8 cellular contexts compared by ENCODE assay signal in the genomic region with DNA sequence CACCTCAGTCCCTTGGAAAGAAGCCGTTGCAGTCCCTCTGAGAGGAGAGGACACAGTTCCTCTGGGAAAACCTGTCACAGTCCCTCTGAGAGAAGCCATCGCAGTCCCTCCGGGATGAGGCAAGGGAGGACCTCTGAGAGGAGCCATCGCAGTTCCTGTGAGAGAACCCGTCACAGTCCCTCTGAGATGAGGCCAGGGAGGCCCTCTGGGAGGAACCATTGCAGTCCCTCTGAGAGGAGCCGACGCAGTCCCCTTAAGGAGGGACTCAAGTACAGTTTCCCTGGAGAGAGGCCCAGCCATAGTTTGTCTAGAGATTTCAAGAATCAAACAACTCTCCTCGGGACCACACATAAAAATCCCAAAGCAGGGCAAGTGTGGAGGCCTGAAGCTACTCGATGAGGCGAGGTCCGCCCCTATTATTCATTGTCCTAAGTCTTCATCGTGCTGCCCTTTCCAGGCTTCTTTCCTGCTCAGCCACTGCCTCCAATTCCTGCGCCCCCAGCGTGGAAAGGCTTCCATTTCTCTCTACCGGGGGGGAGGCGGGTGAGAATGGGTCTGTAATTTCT. TPM values are rescaled to one million over a fixed set of nuclear protein-coding genes. Genes with fewer than 3 reads are reported as not detected.
DNase-seq lines count a peak whose midpoint lies in the region; ATAC-seq and TF ChIP-seq lines count a peak whose summit lies in the region.

No MANE protein-coding gene starts in this region.

- POLR2A ChIA-PET in SK-N-SH (lab: Yijun Ruan, JAX), result interaction anchor here (0.9 to 1.2 kb wide), 6 partner anchors 18 to 173 kb away, joined by 3 to 6 read pairs (median 4); a partner anchor contains a TSS

- H3K4me2 ChIP-seq in SK-N-SH, result peak overlapping the region; percentile 94

- WGBS in SK-N-SH (ENCODE audit: low lambda C conversion rate), result 93% methylated on average over 12 of the region's 16 CpGs
- WGBS in sigmoid colon, 2 donors, result 84 to 95% methylated on average over 16 of the region's 16 CpGs

- no peaks in the 10 kb centered on the region for H3K36me3 ChIP-seq in SK-N-SH (replicated peaks in 1 of 2; ENCODE audit: control insufficient read depth in 1 of 2, insufficient read depth in 2 of 2, low read length in 1 of 2)
- H3K36me3 ChIP-seq in sigmoid colon, result no peaks in the 10 kb centered on the region

- H3K9me3 ChIP-seq in SK-N-SH (no peaks in the 10 kb centered on the region), sigmoid colon (peaks cover 0 to 13% (median 6%) of the 10 kb centered on the region in 4 donors)

- no peak for ATAC-seq in HG03108 (IDR thresholded peaks at IDR 0.05; ENCODE audit: unreplicated experiment)

- H3K27ac ChIP-seq in SK-N-SH (ENCODE audit: low read depth in 2 of 2, low read length in 1 of 2), result peak overlapping the region; percentile 54 to 71
- H3K27ac ChIP-seq in sigmoid colon, result peak overlapping the region; percentile 72 to 80 (median 76)

- H3K79me2 ChIP-seq in SK-N-SH (ENCODE audit: insufficient read depth), result peaks cover 42% of the 10 kb centered on the region

- TF ChIP-seq EP300 in SK-N-SH (IDR thresholded peaks at IDR 0.05; ENCODE audit: borderline replicate concordance in 1 of 2, low read depth in 1 of 2, low read length in 1 of 2) (no peak), sigmoid colon (IDR thresholded peaks at IDR 0.05) (no peak)

- H4K20me1 ChIP-seq in SK-N-SH (ENCODE audit: insufficient read depth), result peaks cover 24% of the 10 kb centered on the region

- TF ChIP-seq POLR2A in sigmoid colon (IDR thresholded peaks at IDR 0.05), result no peak

- no peaks in the 10 kb centered on the region for H3K27me3 ChIP-seq in SK-N-SH (ENCODE audit: insufficient read depth)
- H3K27me3 ChIP-seq in sigmoid colon, result no peaks in the 10 kb centered on the region

- intact Hi-C loops in sigmoid colon (cut with DNase I), result loop anchor here (2.0 kb wide), 1 partner anchor 91 kb away; no protein-coding TSS in a partner anchor

- CTCF ChIA-PET in SK-N-SH (lab: Yijun Ruan, JAX), result interaction anchor here (0.8 to 1.3 kb wide), 2 partner anchors 8 to 101 kb away, joined by 4 to 5 read pairs; no protein-coding TSS in a partner anchor

- H3F3A ChIP-seq in SK-N-SH (replicated peaks; ENCODE audit: insufficient read depth), result no peaks in the 10 kb centered on the region

- TF ChIP-seq CTCF in GM12865 (IDR thresholded peaks at IDR 0.05; ENCODE audit: insufficient read depth, low read depth, low read length, missing control alignments), result no peak
- TF ChIP-seq CTCF in SK-N-SH (IDR thresholded peaks at IDR 0.05), result no peak
- no peak for TF ChIP-seq CTCF in fibroblast of mammary gland (conservative IDR thresholded peaks at IDR 0.05; ENCODE audit: control insufficient read depth, insufficient read depth, low read depth, low read length)
- TF ChIP-seq CTCF in sigmoid colon (IDR thresholded peaks at IDR 0.05), result no peak

- no peaks in the 10 kb centered on the region for H3K9me2 ChIP-seq in SK-N-SH

- H3K4me3 ChIP-seq in GM12865 (ENCODE audit: low read depth, low read length), result peak overlapping the region; percentile 84
- peak overlapping the region; percentile 89 for H3K4me3 ChIP-seq in SK-N-SH (ENCODE audit: low read depth in 2 of 2, low read length in 1 of 2)
- H3K4me3 ChIP-seq in fibroblast of mammary gland (ENCODE audit: control insufficient read depth, low read depth, low read length), result peak overlapping the region; percentile 93
- H3K4me3 ChIP-seq in sigmoid colon, result peak overlapping the region; percentile 56 to 69 (median 58)

- TF ChIP-seq RAD21 in SK-N-SH (IDR thresholded peaks at IDR 0.05; ENCODE audit: low read length), result no peak

- DNase-seq in GM12865 (ENCODE audit: low read depth) (peak; percentile 15), SK-N-SH (no peak), fibroblast of mammary gland (ENCODE audit: low read depth) (no peak), sigmoid colon (peak; percentile 64), GOT3 (lab: John Stamatoyannopoulos, UW) (no peak), Kasumi-1 (lab: John Stamatoyannopoulos, UW) (no peak)
- no peak for DNase-seq in effector CD4-positive, alpha-beta T cell

- H3K9ac ChIP-seq in SK-N-SH, result peak overlapping the region; percentile 73; the same call in 1 of the 2 replicates

- peaks cover 0 to 17% of the 10 kb centered on the region in 2 experiments; a peak in 2 of 4 replicates for H3K4me1 ChIP-seq in SK-N-SH (ENCODE audit: control insufficient read depth in 1 of 2, insufficient read depth in 2 of 2, low read depth in 1 of 2, low read length in 1 of 2)
- H3K4me1 ChIP-seq in sigmoid colon, result peaks cover 0 to 25% (median 21%) of the 10 kb centered on the region in 4 donors

- peak overlapping the region; percentile 96 for H2AFZ ChIP-seq in SK-N-SH (ENCODE audit: low read depth)

TF ChIP-seq in SK-N-SH, 30 proteins besides CTCF, POLR2A, EP300 and RAD21:
- TF ChIP-seq TCF12 (IDR thresholded peaks at IDR 0.05) (no peak), TEAD4 (IDR thresholded peaks at IDR 0.05; ENCODE audit: borderline replicate concordance, insufficient read depth) (no peak), FOXM1 (IDR thresholded peaks at IDR 0.05; ENCODE audit: low read depth) (no peak), TAF1 (IDR thresholded peaks at IDR 0.05; ENCODE audit: borderline replicate concordance, low read depth, low read length) (no peak), GATA2 (CRISPR knock-in tag; IDR thresholded peaks at IDR 0.05) (no peak), CHD2 (IDR thresholded peaks at IDR 0.05; ENCODE audit: low read length, partially characterized antibody) (no peak), MXI1 (IDR thresholded peaks at IDR 0.05; ENCODE audit: low read depth, low read length) (no peak), SMC3 (IDR thresholded peaks at IDR 0.05; ENCODE audit: low read depth, low read length) (no peak), EZH2phosphoT487 (IDR thresholded peaks at IDR 0.05; ENCODE audit: borderline replicate concordance, low read depth) (no peak), RCOR1 (IDR thresholded peaks at IDR 0.05; ENCODE audit: low read length) (no peak), MEF2A (IDR thresholded peaks at IDR 0.05; ENCODE audit: borderline replicate concordance, low read depth) (no peak), FOSL2 (IDR thresholded peaks at IDR 0.05; ENCODE audit: borderline replicate concordance, low read depth) (no peak), RFX5 (IDR thresholded peaks at IDR 0.05; ENCODE audit: low read length) (no peak)
- TF ChIP-seq, protein P1, sequence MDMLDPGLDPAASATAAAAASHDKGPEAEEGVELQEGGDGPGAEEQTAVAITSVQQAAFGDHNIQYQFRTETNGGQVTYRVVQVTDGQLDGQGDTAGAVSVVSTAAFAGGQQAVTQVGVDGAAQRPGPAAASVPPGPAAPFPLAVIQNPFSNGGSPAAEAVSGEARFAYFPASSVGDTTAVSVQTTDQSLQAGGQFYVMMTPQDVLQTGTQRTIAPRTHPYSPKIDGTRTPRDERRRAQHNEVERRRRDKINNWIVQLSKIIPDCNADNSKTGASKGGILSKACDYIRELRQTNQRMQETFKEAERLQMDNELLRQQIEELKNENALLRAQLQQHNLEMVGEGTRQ (IDR thresholded peaks at IDR 0.05; ENCODE audit: borderline replicate concordance, low read depth, low read length), result no peak
- TF ChIP-seq, protein P2, sequence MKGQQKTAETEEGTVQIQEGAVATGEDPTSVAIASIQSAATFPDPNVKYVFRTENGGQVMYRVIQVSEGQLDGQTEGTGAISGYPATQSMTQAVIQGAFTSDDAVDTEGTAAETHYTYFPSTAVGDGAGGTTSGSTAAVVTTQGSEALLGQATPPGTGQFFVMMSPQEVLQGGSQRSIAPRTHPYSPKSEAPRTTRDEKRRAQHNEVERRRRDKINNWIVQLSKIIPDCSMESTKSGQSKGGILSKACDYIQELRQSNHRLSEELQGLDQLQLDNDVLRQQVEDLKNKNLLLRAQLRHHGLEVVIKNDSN (IDR thresholded peaks at IDR 0.05; ENCODE audit: borderline replicate concordance, low read depth), result no peak
- TF ChIP-seq, protein P3, sequence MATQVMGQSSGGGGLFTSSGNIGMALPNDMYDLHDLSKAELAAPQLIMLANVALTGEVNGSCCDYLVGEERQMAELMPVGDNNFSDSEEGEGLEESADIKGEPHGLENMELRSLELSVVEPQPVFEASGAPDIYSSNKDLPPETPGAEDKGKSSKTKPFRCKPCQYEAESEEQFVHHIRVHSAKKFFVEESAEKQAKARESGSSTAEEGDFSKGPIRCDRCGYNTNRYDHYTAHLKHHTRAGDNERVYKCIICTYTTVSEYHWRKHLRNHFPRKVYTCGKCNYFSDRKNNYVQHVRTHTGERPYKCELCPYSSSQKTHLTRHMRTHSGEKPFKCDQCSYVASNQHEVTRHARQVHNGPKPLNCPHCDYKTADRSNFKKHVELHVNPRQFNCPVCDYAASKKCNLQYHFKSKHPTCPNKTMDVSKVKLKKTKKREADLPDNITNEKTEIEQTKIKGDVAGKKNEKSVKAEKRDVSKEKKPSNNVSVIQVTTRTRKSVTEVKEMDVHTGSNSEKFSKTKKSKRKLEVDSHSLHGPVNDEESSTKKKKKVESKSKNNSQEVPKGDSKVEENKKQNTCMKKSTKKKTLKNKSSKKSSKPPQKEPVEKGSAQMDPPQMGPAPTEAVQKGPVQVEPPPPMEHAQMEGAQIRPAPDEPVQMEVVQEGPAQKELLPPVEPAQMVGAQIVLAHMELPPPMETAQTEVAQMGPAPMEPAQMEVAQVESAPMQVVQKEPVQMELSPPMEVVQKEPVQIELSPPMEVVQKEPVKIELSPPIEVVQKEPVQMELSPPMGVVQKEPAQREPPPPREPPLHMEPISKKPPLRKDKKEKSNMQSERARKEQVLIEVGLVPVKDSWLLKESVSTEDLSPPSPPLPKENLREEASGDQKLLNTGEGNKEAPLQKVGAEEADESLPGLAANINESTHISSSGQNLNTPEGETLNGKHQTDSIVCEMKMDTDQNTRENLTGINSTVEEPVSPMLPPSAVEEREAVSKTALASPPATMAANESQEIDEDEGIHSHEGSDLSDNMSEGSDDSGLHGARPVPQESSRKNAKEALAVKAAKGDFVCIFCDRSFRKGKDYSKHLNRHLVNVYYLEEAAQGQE (IDR thresholded peaks at IDR 0.05; ENCODE audit: low read depth, low read length), result no peak

RNA-seq across cellular contexts. Expression of a gene that starts 0.6 kb away (rescaled TPM):
- polyA plus RNA-seq in SK-N-SH (2012; rRNA removed) (22.3 and 36.5 TPM in 2 replicates), sigmoid colon (10 to 100 TPM in 1 of 3 donors, 1 to 10 TPM in 2; 3.9 to 13.8 (median 6.6) TPM)
- polyA plus RNA-seq in SK-N-SH (2012; cell fraction: cytosol; rRNA removed), result 26.9 and 29.5 TPM in 2 replicates
- 87.7 and 112 TPM in 2 replicates for polyA plus RNA-seq in SK-N-SH (2012; cell fraction: nucleus; rRNA removed)
- total RNA-seq in sigmoid colon, result 10 to 100 TPM; 30.7 to 44.3 (median 39.4) TPM

RNA-seq across cellular contexts. Expression of a gene that starts 46.6 kb away (rescaled TPM):
- polyA plus RNA-seq in SK-N-SH (2012; rRNA removed) (2.3 and 2.7 TPM in 2 replicates), sigmoid colon (1 to 10 TPM; 1.6 to 2.4 (median 1.7) TPM)
- 2.5 and 2.8 TPM in 2 replicates for polyA plus RNA-seq in SK-N-SH (2012; cell fraction: cytosol; rRNA removed)
- polyA plus RNA-seq in SK-N-SH (2012; cell fraction: nucleus; rRNA removed), result 2.8 and 3.3 TPM in 2 replicates
- 1 to 10 TPM; 3.8 to 8.6 (median 8.0) TPM for total RNA-seq in sigmoid colon

RNA-seq across cellular contexts. Expression of a gene that starts 46.6 kb away (rescaled TPM):
- 74.0 and 92.8 TPM in 2 replicates for polyA plus RNA-seq in SK-N-SH (2012; rRNA removed)
- polyA plus RNA-seq in SK-N-SH (2012; cell fraction: cytosol; rRNA removed), result 97.6 and 100 TPM in 2 replicates
- 56.0 and 77.7 TPM in 2 replicates for polyA plus RNA-seq in SK-N-SH (2012; cell fraction: nucleus; rRNA removed)
- total RNA-seq in sigmoid colon, result 10 to 100 TPM; 15.2 to 24.4 (median 21.0) TPM
- 10 to 100 TPM; 28.0 to 31.2 (median 31.0) TPM for polyA plus RNA-seq in sigmoid colon

Comparison
In these comparisons a context has a peak if more than half of its experiments do, and no peak if none do; other contexts are left out.
1. DNase-seq: peak in GM12865 (single experiment) and sigmoid colon (single experiment); none in SK-N-SH (single experiment), fibroblast of mammary gland (single experiment), GOT3 (single experiment), effector CD4-positive, alpha-beta T cell (single experiment) and Kasumi-1 (0 of 2).
2. Peak in every context shown above with its lines, with median percentiles within 50 percentile points of each other: H3K4me3 ChIP-seq.